Comparison of ENCODE assay signal across 8 cellular contexts in genomic region chr10:3452683-3453388, GRCh38.
DNase-seq lines count a peak whose midpoint lies in the region; ATAC-seq and TF ChIP-seq lines count a peak whose summit lies in the region.

No MANE protein-coding gene starts in this region.

- 0 out of 2 replicates have a peak overlapping the region, but pooled peaks have one; percentile 10 for H3K27ac ChIP-seq in HUES6 (ENCODE audit: low read depth, low read length)
- peak overlapping the region; percentile 59 to 71 (median 63) for H3K27ac ChIP-seq in thyroid gland

- peaks cover 4% of the 10 kb centered on the region for H3K9me3 Mint-ChIP-seq in chondrocyte (ENCODE audit: low read depth)

- ATAC-seq in GM18858 (IDR thresholded peaks at IDR 0.05; ENCODE audit: unreplicated experiment): no peak

- no peaks in the 10 kb centered on the region for H3K27me3 ChIP-seq in HUES6 (ENCODE audit: control insufficient read depth, insufficient read depth, low read length)
- no peaks in the 10 kb centered on the region for H3K27me3 ChIP-seq in kidney epithelial cell (ENCODE audit: control insufficient read depth, insufficient read depth, low read length)
- no peaks in the 10 kb centered on the region for H3K27me3 ChIP-seq in thyroid gland

- peak overlapping the region; percentile 44 for H3K4me3 Mint-ChIP-seq in chondrocyte (ENCODE audit: unreplicated experiment)

- H3K9ac ChIP-seq in HUES6 (ENCODE audit: low read length): no peak overlapping the region

- no peak for DNase-seq in chondrocyte (ENCODE audit: low spot score)
- DNase-seq in kidney epithelial cell (ENCODE audit: low read depth): peak; percentile 84
- no peak for DNase-seq in thyroid gland
- DNase-seq in NCI-H82 treated with DMSO at 0.1 percent for 48 hours (lab: John Stamatoyannopoulos, UW; ENCODE audit: unreplicated experiment): no peak
- no peak for DNase-seq in stimulated activated CD4-positive, alpha-beta T cell treated with anti-CD3 and anti-CD28 coated beads, Interleukin-12 subunit alpha, Interleukin-12 subunit beta, amount 100 ng/mL, for 4 hours
- no peak for DNase-seq in NCI-H187 treated with DMSO at 0.1 percent for 48 hours (lab: John Stamatoyannopoulos, UW)

- peaks cover 57% of the 10 kb centered on the region for H3K4me1 Mint-ChIP-seq in chondrocyte (ENCODE audit: low read depth)

- H3K4me3 ChIP-seq in HUES6 (ENCODE audit: low read depth, low read length): no peak overlapping the region
- H3K4me3 ChIP-seq in kidney epithelial cell (ENCODE audit: low read depth, low read length): no peak overlapping the region
- H3K4me3 ChIP-seq in thyroid gland (replicated peaks in 1 of 3): no peak overlapping the region

- peak overlapping the region; percentile 96 for H3K27ac Mint-ChIP-seq in chondrocyte (ENCODE audit: unreplicated experiment)

- H3K27me3 Mint-ChIP-seq in chondrocyte (ENCODE audit: low read depth): no peaks in the 10 kb centered on the region

- intact Hi-C loops in thyroid gland (cut with DNase I): loop anchor here (10.0 kb wide), 1 partner anchor 218 kb away; no protein-coding TSS in a partner anchor

- TF ChIP-seq CTCF in chondrocyte (IDR thresholded peaks at IDR 0.05) (peak; percentile 31), kidney epithelial cell (IDR thresholded peaks at IDR 0.05; ENCODE audit: insufficient read depth, low read length, poor library complexity, severe bottlenecking) (no peak), thyroid gland (IDR thresholded peaks at IDR 0.05) (no peak)

- H3K9me3 ChIP-seq in HUES6 (ENCODE audit: control insufficient read depth, insufficient read depth, low read depth, low read length) (peaks cover 9% of the 10 kb centered on the region), thyroid gland (no peaks in the 10 kb centered on the region)

- H3K36me3 ChIP-seq in HUES6 (ENCODE audit: control insufficient read depth, insufficient read depth, low read length): no peaks in the 10 kb centered on the region
- H3K36me3 ChIP-seq in kidney epithelial cell (ENCODE audit: control insufficient read depth, insufficient read depth, low read length): no peaks in the 10 kb centered on the region
- no peaks in the 10 kb centered on the region for H3K36me3 ChIP-seq in thyroid gland

- 66 to 68% methylated on average over 7 of the region's 7 CpGs for WGBS in thyroid gland, 2 donors

- peaks cover 30% of the 10 kb centered on the region for H3K4me1 ChIP-seq in HUES6 (ENCODE audit: control insufficient read depth, insufficient read depth, low read length)
- peaks cover 9 to 21% of the 10 kb centered on the region in 2 donors for H3K4me1 ChIP-seq in thyroid gland

- TF ChIP-seq POLR2A in thyroid gland (IDR thresholded peaks at IDR 0.05): no peak

- no peaks in the 10 kb centered on the region for H3K36me3 Mint-ChIP-seq in chondrocyte (ENCODE audit: low read depth)
